ENCODE assay signal across 27 cellular contexts in the genomic region with DNA sequence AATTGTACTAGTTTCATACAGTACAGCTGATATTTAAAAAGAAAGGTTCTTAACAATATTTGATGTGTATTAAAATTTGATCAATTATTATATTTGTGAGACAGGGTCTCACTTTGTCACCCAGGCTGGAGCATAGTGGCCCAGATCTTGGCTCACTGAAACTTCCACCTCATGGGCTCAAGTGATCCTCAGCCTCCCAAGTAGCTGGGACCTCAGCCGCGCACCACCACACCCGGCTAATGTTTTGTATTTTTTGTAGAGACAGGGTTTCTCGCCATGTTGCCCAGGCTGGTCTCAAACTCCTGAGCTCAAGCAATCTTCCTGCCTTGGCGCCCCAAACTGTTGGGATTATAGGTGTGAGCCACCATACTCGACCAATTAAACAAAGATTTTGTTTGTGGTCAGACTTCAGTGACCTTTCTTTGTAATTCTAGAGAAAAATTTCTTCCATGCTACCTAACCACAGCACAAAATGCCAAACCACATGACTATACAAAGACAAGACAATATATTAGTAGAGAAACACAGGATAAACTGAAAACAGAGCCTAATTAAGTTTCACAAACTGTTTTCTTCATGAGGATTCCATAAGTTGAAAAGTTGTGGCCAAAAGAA. TPM values are rescaled to one million over a fixed set of nuclear protein-coding genes. Genes with fewer than 3 reads are reported as not detected.
DNase-seq lines count a peak whose midpoint lies in the region; ATAC-seq and TF ChIP-seq lines count a peak whose summit lies in the region.
"Had no signal": no experiment of that assay in that cellular context is flagged by ENCODE, and none has a peak within 500 bp of the region (broad histone marks: within the 10 kb centered on the region; RNA-seq: fewer than 3 reads in every experiment).

No MANE protein-coding gene starts in this region.

- H3K36me3 ChIP-seq in osteoblast (ENCODE audit: insufficient read depth, low read length) = peaks cover 15% of the 10 kb centered on the region

- POLR2A ChIA-PET in WTC11 (lab: Charles Lee) = no interaction called here

- H4K20me1 ChIP-seq in osteoblast (ENCODE audit: insufficient read depth, low read length) = no peaks in the 10 kb centered on the region

- H3K9me3 ChIP-seq in osteoblast (ENCODE audit: low read depth, low read length) = no peaks in the 10 kb centered on the region
- H3K9me3 ChIP-seq: left lung, thyroid gland had no signal

- no peaks in the 10 kb centered on the region for H3K9me3 Mint-ChIP-seq in activated naive CD4-positive, alpha-beta T cell treated with anti-CD3 and anti-CD28 coated beads, Interleukin-2, amount 50 U/mL, for 72 hours
- H3K9me3 Mint-ChIP-seq in activated naive CD4-positive, alpha-beta T cell treated with anti-CD3 and anti-CD28 coated beads, Interleukin-2, amount 10 ng/mL, durations not matched to agents 7 days and 5 days = no peaks in the 10 kb centered on the region
- no peaks in the 10 kb centered on the region for H3K9me3 Mint-ChIP-seq in WTC11
- H3K9me3 Mint-ChIP-seq in stimulated activated naive B cell treated with anti-CD40 and anti-IgM and Interleukin-4, amounts not matched to agents 10 μg/mL and 1 μg/mL and 100 μg/mL, for 72 hours = no peaks in the 10 kb centered on the region

- peaks cover 2% of the 10 kb centered on the region for H3K79me2 ChIP-seq in osteoblast (ENCODE audit: insufficient read depth, low read length)

- CTCF ChIA-PET in activated naive CD4-positive, alpha-beta T cell treated with anti-CD3 and anti-CD28 coated beads, Interleukin-2, amount 10 ng/mL, durations not matched to agents 7 days and 5 days (lab: Charles Lee) = no interaction called here
- CTCF ChIA-PET in WTC11 (lab: Charles Lee) = no interaction called here

- no peaks in the 10 kb centered on the region for H3K4me1 ChIP-seq in osteoblast (ENCODE audit: insufficient read depth, low read length)
- H3K4me1 ChIP-seq: left lung, thyroid gland had no signal

- H3K4me3 Mint-ChIP-seq in activated naive CD4-positive, alpha-beta T cell treated with anti-CD3 and anti-CD28 coated beads, Interleukin-2, amount 10 ng/mL, durations not matched to agents 7 days and 5 days = no peak overlapping the region
- H3K4me3 Mint-ChIP-seq in WTC11 = no peak overlapping the region
- H3K4me3 Mint-ChIP-seq in stimulated activated naive B cell treated with anti-CD40 and anti-IgM and Interleukin-4, amounts not matched to agents 10 μg/mL and 1 μg/mL and 100 μg/mL, for 72 hours = peak overlapping the region; percentile 20 to 51
- H3K4me3 Mint-ChIP-seq: activated CD4-positive, alpha-beta T cell treated with anti-CD3 and anti-CD28 coated beads for 36 hours had no signal

- H3K36me3 Mint-ChIP-seq in activated naive CD4-positive, alpha-beta T cell treated with anti-CD3 and anti-CD28 coated beads, Interleukin-2, amount 50 U/mL, for 72 hours = no peaks in the 10 kb centered on the region
- peaks cover 26% of the 10 kb centered on the region for H3K36me3 Mint-ChIP-seq in activated naive CD4-positive, alpha-beta T cell treated with anti-CD3 and anti-CD28 coated beads, Interleukin-2, amount 10 ng/mL, durations not matched to agents 7 days and 5 days
- H3K36me3 Mint-ChIP-seq in WTC11 = peaks cover 30% of the 10 kb centered on the region
- H3K36me3 Mint-ChIP-seq in stimulated activated naive B cell treated with anti-CD40 and anti-IgM and Interleukin-4, amounts not matched to agents 10 μg/mL and 1 μg/mL and 100 μg/mL, for 72 hours = peaks cover 21 to 38% of the 10 kb centered on the region in 2 donors

- H3K4me3 ChIP-seq in choroid plexus epithelial cell (ENCODE audit: low read depth, low read length) = no peak overlapping the region
- H3K4me3 ChIP-seq in osteoblast (ENCODE audit: insufficient read depth, low read length) = no peak overlapping the region
- H3K4me3 ChIP-seq: cardiac muscle cell, coronary artery, left lung, smooth muscle cell, thyroid gland had no signal

- H3K4me2 ChIP-seq in osteoblast (ENCODE audit: insufficient read depth, low read length) = no peak overlapping the region
- H3K4me2 ChIP-seq: smooth muscle cell had no signal

- H2AFZ ChIP-seq in osteoblast (ENCODE audit: low read length) = no peak overlapping the region

- H3K27me3 Mint-ChIP-seq in activated naive CD4-positive, alpha-beta T cell treated with anti-CD3 and anti-CD28 coated beads, Interleukin-2, amount 10 ng/mL, durations not matched to agents 7 days and 5 days = no peaks in the 10 kb centered on the region
- H3K27me3 Mint-ChIP-seq in WTC11 (ENCODE audit: low read depth) = no peaks in the 10 kb centered on the region
- H3K27me3 Mint-ChIP-seq in stimulated activated naive B cell treated with anti-CD40 and anti-IgM and Interleukin-4, amounts not matched to agents 10 μg/mL and 1 μg/mL and 100 μg/mL, for 72 hours = no peaks in the 10 kb centered on the region
- H3K27me3 Mint-ChIP-seq: activated CD4-positive, alpha-beta T cell treated with anti-CD3 and anti-CD28 coated beads for 36 hours had no signal

- no peak overlapping the region for H3K27ac ChIP-seq in osteoblast (ENCODE audit: low read depth, low read length)
- H3K27ac ChIP-seq: cardiac muscle cell, coronary artery, epithelial cell of prostate, left lung, thyroid gland had no signal

- DNase-seq in activated naive CD4-positive, alpha-beta T cell treated with anti-CD3 and anti-CD28 coated beads, Interleukin-2, amount 50 U/mL, for 72 hours (ENCODE audit: low spot score in 2 of 2) = no peak
- no peak for DNase-seq in activated naive CD4-positive, alpha-beta T cell treated with anti-CD3 and anti-CD28 coated beads, Interleukin-2, amount 10 ng/mL, durations not matched to agents 7 days and 5 days
- DNase-seq in WTC11 (ENCODE audit: low spot score) (no peak), choroid plexus epithelial cell (ENCODE audit: low read depth) (peak; percentile 30), osteoblast (ENCODE audit: insufficient read length, low spot score, missing footprints) (no peak), SW480 (ENCODE audit: low spot score) (no peak)
- no peak for DNase-seq in stimulated activated naive B cell treated with anti-CD40 and anti-IgM and Interleukin-4, amounts not matched to agents 10 μg/mL and 1 μg/mL and 100 μg/mL, for 72 hours
- DNase-seq: activated CD4-positive, alpha-beta T cell treated with anti-CD3 and anti-CD28 coated beads for 36 hours; activated naive CD4-positive, alpha-beta T cell treated with Interleukin-2 at 50 U/mL for 16 hours; effector CD8-positive, alpha-beta T cell; Kasumi-1; left lung; MV-4-11; NCI-H1436 treated with DMSO at 0.1 percent for 48 hours; NCI-H2081 treated with DMSO at 0.1 percent for 48 hours; NCI-H226; NCI-H526 treated with DMSO at 0.1 percent for 48 hours; PC-3; right cardiac atrium; Right ventricle myocardium superior; T-helper 9 cell had no signal

- H3K27me3 ChIP-seq in osteoblast (ENCODE audit: insufficient read depth, low read length) = no peaks in the 10 kb centered on the region
- H3K27me3 ChIP-seq: cardiac muscle cell, left lung, thyroid gland had no signal

- H3K4me1 Mint-ChIP-seq in activated naive CD4-positive, alpha-beta T cell treated with anti-CD3 and anti-CD28 coated beads, Interleukin-2, amount 10 ng/mL, durations not matched to agents 7 days and 5 days = no peaks in the 10 kb centered on the region
- H3K4me1 Mint-ChIP-seq in WTC11 = no peaks in the 10 kb centered on the region
- peaks cover 7 to 31% of the 10 kb centered on the region in 2 donors for H3K4me1 Mint-ChIP-seq in stimulated activated naive B cell treated with anti-CD40 and anti-IgM and Interleukin-4, amounts not matched to agents 10 μg/mL and 1 μg/mL and 100 μg/mL, for 72 hours

- TF ChIP-seq CTCF in WTC11 (IDR thresholded peaks at IDR 0.05) (no peak), choroid plexus epithelial cell (conservative IDR thresholded peaks at IDR 0.05; ENCODE audit: low read depth, low read length) (no peak), osteoblast (IDR thresholded peaks at IDR 0.05; ENCODE audit: extremely low read depth, low read depth, low read length) (no peak)

- peak in 1 of 2 donors; percentile 22 for ATAC-seq in activated naive CD4-positive, alpha-beta T cell treated with anti-CD3 and anti-CD28 coated beads, Interleukin-2, amount 50 U/mL, for 72 hours
- ATAC-seq in WTC11 = no peak
- peak; percentile 88 to 92 for ATAC-seq in stimulated activated naive B cell treated with anti-CD40 and anti-IgM and Interleukin-4, amounts not matched to agents 10 μg/mL and 1 μg/mL and 100 μg/mL, for 72 hours (replicated peaks)
- ATAC-seq in HG02970 (IDR thresholded peaks at IDR 0.05; ENCODE audit: low FRiP score, unreplicated experiment) = no peak
- ATAC-seq: activated CD4-positive, alpha-beta T cell treated with anti-CD3 and anti-CD28 coated beads for 36 hours; left lung; PC-3; right cardiac atrium had no signal

- H3K27ac Mint-ChIP-seq in activated naive CD4-positive, alpha-beta T cell treated with anti-CD3 and anti-CD28 coated beads, Interleukin-2, amount 50 U/mL, for 72 hours = peak overlapping the region; percentile 40 to 72
- no peak overlapping the region for H3K27ac Mint-ChIP-seq in activated naive CD4-positive, alpha-beta T cell treated with anti-CD3 and anti-CD28 coated beads, Interleukin-2, amount 10 ng/mL, durations not matched to agents 7 days and 5 days
- H3K27ac Mint-ChIP-seq in WTC11 = 0 out of 2 replicates have a peak overlapping the region, but pooled peaks have one; percentile 17
- H3K27ac Mint-ChIP-seq in stimulated activated naive B cell treated with anti-CD40 and anti-IgM and Interleukin-4, amounts not matched to agents 10 μg/mL and 1 μg/mL and 100 μg/mL, for 72 hours = peak overlapping the region; percentile 48
- H3K27ac Mint-ChIP-seq: activated CD4-positive, alpha-beta T cell treated with anti-CD3 and anti-CD28 coated beads for 36 hours had no signal

TF ChIP-seq in WTC11, 78 proteins besides CTCF, POLR2A, EP300 and RAD21 (continues in another document):
- TF ChIP-seq HMGA2 (CRISPR knock-in tag; IDR thresholded peaks at IDR 0.05) (no peak), NFYB (CRISPR knock-in tag; conservative IDR thresholded peaks at IDR 0.05; ENCODE audit: low read depth) (no peak), NFE2L1 (CRISPR knock-in tag; IDR thresholded peaks at IDR 0.05) (no peak), IRF2 (CRISPR knock-in tag; IDR thresholded peaks at IDR 0.05; ENCODE audit: borderline replicate concordance, low read depth) (no peak)

RNA-seq across cellular contexts. Expression of a gene that starts 59.6 kb away (rescaled TPM):
- total RNA-seq in activated naive CD4-positive, alpha-beta T cell treated with anti-CD3 and anti-CD28 coated beads, Interleukin-2, amount 50 U/mL, for 72 hours = 10 to 100 TPM; 69.4 to 71.1 TPM
- 57.7 to 64.1 TPM (median 59.0 TPM) in 3 replicates for total RNA-seq in WTC11 (2021)
- total RNA-seq in osteoblast = 32.7 and 35.5 TPM in 2 replicates

Comparison
In these comparisons a context has a peak if more than half of its experiments do, and no peak if none do; other contexts are left out.
1. ATAC-seq: peak in stimulated activated naive B cell treated with anti-CD40 and anti-IgM and Interleukin-4, amounts not matched to agents 10 μg/mL and 1 μg/mL and 100 μg/mL, for 72 hours (2 of 2); none in WTC11 (single experiment) and HG02970 (single experiment).
2. H3K4me3 Mint-ChIP-seq: peak in stimulated activated naive B cell treated with anti-CD40 and anti-IgM and Interleukin-4, amounts not matched to agents 10 μg/mL and 1 μg/mL and 100 μg/mL, for 72 hours (2 of 2); none in activated naive CD4-positive, alpha-beta T cell treated with anti-CD3 and anti-CD28 coated beads, Interleukin-2, amount 10 ng/mL, durations not matched to agents 7 days and 5 days (single experiment) and WTC11 (single experiment).